In genomic region chr20:37456948-37457347, GRCh38 we compare ENCODE assay signal across 3 cellular contexts.
TF ChIP-seq lines count a peak whose summit lies in the region.

No MANE protein-coding gene starts in this region.

TF ChIP-seq in HEK293, 187 proteins besides CTCF, POLR2A, EP300 and RAD21 (continues in another document):
- TF ChIP-seq ZNF18 (tag by site-specific recombination; IDR thresholded peaks at IDR 0.05): no peak
- no peak for TF ChIP-seq ZNF302 (tag by site-specific recombination; IDR thresholded peaks at IDR 0.05; ENCODE audit: low read depth)
- TF ChIP-seq KLF17 (tag by site-specific recombination; IDR thresholded peaks at IDR 0.05): no peak
- 0 out of 2 replicates have a peak, but pooled peaks have one; percentile 18 for TF ChIP-seq ZNF280D (tag by site-specific recombination; IDR thresholded peaks at IDR 0.05)
- TF ChIP-seq ZNF433 (tag by site-specific recombination; IDR thresholded peaks at IDR 0.05; ENCODE audit: low read depth): no peak
- peak; percentile 74 for TF ChIP-seq ZNF146 (tag by site-specific recombination; IDR thresholded peaks at IDR 0.05)
- TF ChIP-seq ZFHX2 (tag by site-specific recombination; conservative IDR thresholded peaks at IDR 0.05): no peak
- TF ChIP-seq ZNF473 (tag by site-specific recombination; IDR thresholded peaks at IDR 0.05): no peak

TF ChIP-seq in K562, 482 proteins besides CTCF, POLR2A, EP300 and RAD21 (continued from another document):
- TF ChIP-seq ZNF146 (CRISPR knock-in tag; IDR thresholded peaks at IDR 0.05; ENCODE audit: unreplicated experiment) (peak; percentile 82), ZNF174 (CRISPR knock-in tag; IDR thresholded peaks at IDR 0.05) (no peak)
TF ChIP-seq in K562: peak in this region for 2.

TF ChIP-seq in H1, 55 proteins besides CTCF, POLR2A, EP300 and RAD21 (continued from another document):
- TF ChIP-seq FOSL1 (IDR thresholded peaks at IDR 0.05; ENCODE audit: insufficient read depth, low read depth, low read length): no peak
